Comparison of ENCODE assay signal across 8 cellular contexts in genomic region chr5:33440482-33441240, GRCh38. TPM values are rescaled to one million over a fixed set of nuclear protein-coding genes. Genes with fewer than 3 reads are reported as not detected.
DNase-seq lines count a peak whose midpoint lies in the region; ATAC-seq and TF ChIP-seq lines count a peak whose summit lies in the region.

TSS of gene TARS1 (plus strand) at chr5:33440965. CDS start at chr5:33441087, 122 bp downstream.

- H3K36me3 ChIP-seq in ascending aorta (peaks cover 7 to 8% of the 10 kb centered on the region in 2 donors), uterus (no peaks in the 10 kb centered on the region)

- H3K4me3 ChIP-seq in ascending aorta (peak within 1 kb of the TSS; percentile 78 to 92), right cardiac atrium (ENCODE audit: low read length) (peak within 1 kb of the TSS; percentile 91), uterus (peak within 1 kb of the TSS; percentile 81 to 86)

- TF ChIP-seq POLR2A in GM18505 (IDR thresholded peaks at IDR 0.05; ENCODE audit: borderline replicate concordance, extremely low read depth, insufficient read depth, insufficient read length) (peak; percentile 89), uterus (IDR thresholded peaks at IDR 0.05) (peak; percentile 66 to 75)

- H3K4me1 ChIP-seq in ascending aorta (peaks cover 7 to 11% of the 10 kb centered on the region in 2 donors), right cardiac atrium (ENCODE audit: control insufficient read depth, insufficient read depth, low read length) (no peaks in the 10 kb centered on the region), uterus (peaks cover 0 to 5% of the 10 kb centered on the region in 2 donors)

- H3K27me3 ChIP-seq in ascending aorta (no peaks in the 10 kb centered on the region), right cardiac atrium (ENCODE audit: control insufficient read depth, insufficient read depth) (no peaks in the 10 kb centered on the region), uterus (no peaks in the 10 kb centered on the region)

- H3K27ac ChIP-seq in ascending aorta (peak within 1 kb of the TSS; percentile 91 to 93), right cardiac atrium (ENCODE audit: low read length) (peak within 1 kb of the TSS; percentile 98), uterus (peak within 1 kb of the TSS; percentile 84 to 97)

- intact Hi-C loops in T-helper 2 cell treated with Interferon-gamma antibody and Interleukin-4, amounts not matched to agents 100 ng/mL and 5 ng/mL, for 36 hours (cut with micrococcal nuclease) = loop anchor here (1.0 to 10.0 kb wide), 9 partner anchors 414 to 1906 kb away; partner anchors contain the start of genes AMACR, C5orf22, DNAJC21 and DROSHA
- intact Hi-C loops in ascending aorta (cut with DNase I) (loop anchor here (2.0 to 5.0 kb wide), 7 partner anchors 98 to 1488 kb away; partner anchors contain the start of genes ADAMTS12, AMACR, DNAJC21 and MTMR12), right cardiac atrium (cut with DNase I) (no loop called here), uterus (cut with DNase I; ENCODE audit: low total_unique reads) (loop anchor here (10.0 kb wide), 1 partner anchor 494 kb away; the partner anchor contains the start of gene RXFP3)

- ATAC-seq in GM18505 (IDR thresholded peaks at IDR 0.05; ENCODE audit: unreplicated experiment) = peak; percentile 93
- ATAC-seq in HG02970 (IDR thresholded peaks at IDR 0.05; ENCODE audit: low FRiP score, unreplicated experiment) = peak; percentile 99
- peak; percentile 99 for ATAC-seq in right cardiac atrium

- TF ChIP-seq CTCF in ascending aorta (IDR thresholded peaks at IDR 0.05) = no peak
- peak in 2 of 4 experiments; percentile 24 to 26 for TF ChIP-seq CTCF in uterus (IDR thresholded peaks at IDR 0.05)

- H3K9me3 ChIP-seq in ascending aorta (no peaks in the 10 kb centered on the region), right cardiac atrium (ENCODE audit: control insufficient read depth, low read length) (peaks cover 3% of the 10 kb centered on the region), uterus (no peaks in the 10 kb centered on the region)

- under 1% methylated on average over 52 of the region's 52 CpGs for WGBS in right cardiac atrium

- DNase-seq in NCI-H187 treated with DMSO at 0.1 percent for 48 hours (lab: John Stamatoyannopoulos, UW) (peak; percentile 93), ascending aorta (ENCODE audit: low spot score in 2 of 2) (peak; percentile 97 to 99), right cardiac atrium (peak; percentile 98 to 99 (median 99)), pulmonary artery endothelial cell (ENCODE audit: low read depth, low spot score) (peak; percentile 100), uterus (peak; percentile 99 to 100)

RNA-seq across cellular contexts. Expression of gene TARS1, which starts in this region (rescaled TPM):
- total RNA-seq in T-helper 2 cell treated with Interferon-gamma antibody and Interleukin-4, amounts not matched to agents 100 ng/mL and 5 ng/mL, for 36 hours = 140 and 141 TPM in 2 replicates
- total RNA-seq in ascending aorta = 60.5 TPM
- 10 to 100 TPM; 61.7 to 85.0 (median 74.9) TPM for total RNA-seq in right cardiac atrium
- 62.6 TPM for polyA plus RNA-seq in right cardiac atrium
- total RNA-seq in pulmonary artery endothelial cell = 242 and 243 TPM in 2 replicates
- total RNA-seq in uterus = 100 to 1,000 TPM in 2 of 4 donors, 10 to 100 TPM in 2; 45.0 to 218 (median 93.4) TPM

Comparison
In these comparisons a context has a peak if more than half of its experiments do, and no peak if none do; other contexts are left out.
1. Peak in every context shown above with its lines: DNase-seq, ATAC-seq, H3K4me3 ChIP-seq and H3K27ac ChIP-seq.
2. intact Hi-C loops: an anchor here in T-helper 2 cell treated with Interferon-gamma antibody and Interleukin-4, amounts not matched to agents 100 ng/mL and 5 ng/mL, for 36 hours (1.0 to 10.0 kb wide), ascending aorta (2.0 to 5.0 kb wide) and uterus (10.0 kb wide); none called in right cardiac atrium.